In genomic region chr3:78204977-78205376, GRCh38 we compare ENCODE assay signal across 10 cellular contexts.
A peak's percentile ranks its signal among the peaks of the same experiment; 100 is the strongest.
DNase-seq lines count a peak whose midpoint lies in the region; ATAC-seq, FAIRE-seq and TF ChIP-seq lines count a peak whose summit lies in the region.
"Had no signal": no experiment of that assay in that cellular context is flagged by ENCODE, and none has a peak within 500 bp of the region (broad histone marks: within the 10 kb centered on the region; RNA-seq: fewer than 3 reads in every experiment).

No MANE protein-coding gene starts in this region.

- intact Hi-C loops in left lung (cut with DNase I), result no loop called here

- peak; percentile 34 for ATAC-seq in left lung

- H3K27me3 Mint-ChIP-seq in immature natural killer cell (ENCODE audit: low read depth in 3 of 3), result no peaks in the 10 kb centered on the region
- H3K27me3 Mint-ChIP-seq: memory B cell had no signal

- no peak overlapping the region for H3K27ac ChIP-seq in left lung
- H3K27ac ChIP-seq: colonic mucosa had no signal

- H3K4me3 ChIP-seq in BE2C (ENCODE audit: low read depth, low read length), result peak overlapping the region; percentile 23
- no peak overlapping the region for H3K4me3 ChIP-seq in left lung
- H3K4me3 ChIP-seq: colonic mucosa had no signal

- H3K4me3 Mint-ChIP-seq in immature natural killer cell, result no peak overlapping the region
- H3K4me3 Mint-ChIP-seq: memory B cell had no signal

- peak; percentile 48 for TF ChIP-seq CTCF in BE2C (IDR thresholded peaks at IDR 0.05; ENCODE audit: low read depth, low read length)
- TF ChIP-seq CTCF in left lung (IDR thresholded peaks at IDR 0.05), result no peak

- no peaks in the 10 kb centered on the region for H3K9me3 ChIP-seq in BE2C
- H3K9me3 ChIP-seq in left lung, result no peaks in the 10 kb centered on the region
- H3K9me3 ChIP-seq: colonic mucosa had no signal

- H3K36me3 Mint-ChIP-seq in immature natural killer cell, result peaks cover 0 to 3% (median 0%) of the 10 kb centered on the region in 3 donors
- H3K36me3 Mint-ChIP-seq: memory B cell had no signal

- DNase-seq in BE2C (peak; percentile 39), HTR-8/SVneo (ENCODE audit: insufficient read length, low spot score) (peak; percentile 45), amniotic stem cell (lab: John Stamatoyannopoulos, UW) (peak; percentile 93), left lung (no peak), NK-92 (lab: John Stamatoyannopoulos, UW; ENCODE audit: unreplicated experiment) (no peak), LoVo (ENCODE audit: low spot score) (no peak), immature natural killer cell (no peak)
- DNase-seq in activated effector memory CD4-positive, alpha-beta T cell treated with anti-CD3 and anti-CD28 coated beads, Interleukin-2, amount 50 U/mL, for 16 hours, result no peak
- DNase-seq: colonic mucosa had no signal

- H3K9me3 Mint-ChIP-seq in immature natural killer cell, result peaks cover 5 to 40% (median 10%) of the 10 kb centered on the region in 6 donors
- H3K9me3 Mint-ChIP-seq: memory B cell had no signal

- no peak overlapping the region for H3K27ac Mint-ChIP-seq in immature natural killer cell
- H3K27ac Mint-ChIP-seq: memory B cell had no signal

- H3K36me3 ChIP-seq in BE2C (no peaks in the 10 kb centered on the region), left lung (no peaks in the 10 kb centered on the region)
- H3K36me3 ChIP-seq: colonic mucosa had no signal

- no peaks in the 10 kb centered on the region for H3K4me1 Mint-ChIP-seq in immature natural killer cell
- H3K4me1 Mint-ChIP-seq: memory B cell had no signal

- H3K27me3 ChIP-seq in BE2C, result no peaks in the 10 kb centered on the region
- H3K27me3 ChIP-seq in left lung, result no peaks in the 10 kb centered on the region
- H3K27me3 ChIP-seq: colonic mucosa had no signal

- no peaks in the 10 kb centered on the region; the same call in 1 of the 2 replicates for H3K4me1 ChIP-seq in BE2C
- no peaks in the 10 kb centered on the region for H3K4me1 ChIP-seq in left lung
- H3K4me1 ChIP-seq: colonic mucosa had no signal

- FAIRE-seq in HTR-8/SVneo (lab: Jason Lieb, UNC), result peak; percentile 52

Comparison
In these comparisons a context has a peak if more than half of its experiments do, and no peak if none do; other contexts are left out.
1. DNase-seq: peak in BE2C (single experiment), HTR-8/SVneo (single experiment) and amniotic stem cell (single experiment); none in left lung (0 of 2), NK-92 (single experiment), LoVo (single experiment), activated effector memory CD4-positive, alpha-beta T cell treated with anti-CD3 and anti-CD28 coated beads, Interleukin-2, amount 50 U/mL, for 16 hours (single experiment) and immature natural killer cell (0 of 3).